ENCODE assay signal across 9 cellular contexts in the genomic region with DNA sequence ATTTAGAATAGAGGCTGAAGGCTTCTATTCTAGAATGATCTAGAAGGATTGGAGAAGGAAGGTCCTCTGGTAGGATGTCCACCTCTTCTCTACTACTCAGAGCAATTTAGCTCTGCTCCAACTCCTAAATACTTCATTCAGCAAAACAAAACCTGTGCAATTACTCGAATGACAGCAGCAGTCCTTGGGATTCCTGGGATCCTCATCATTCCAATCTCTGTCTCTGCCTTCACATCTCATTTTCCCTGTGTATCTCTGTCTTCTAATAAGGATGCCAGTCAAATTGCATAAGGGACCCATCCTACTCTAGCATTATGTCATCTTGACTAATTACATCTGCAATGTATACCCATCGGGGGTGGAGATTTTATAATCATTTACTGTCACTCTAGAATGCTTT.
"Had no signal": no experiment of that assay in that cellular context is flagged by ENCODE, and none has a peak within 500 bp of the region (broad histone marks: within the 10 kb centered on the region; RNA-seq: fewer than 3 reads in every experiment).

No MANE protein-coding gene starts in this region.

- H3K36me3 ChIP-seq: HAP-1 had no signal

- DNase-seq: GOT3, H7, HFFc6, KBM-7 had no signal

- H3K4me2 ChIP-seq: KMS-11 had no signal

- H3K27ac ChIP-seq: KMS-11 had no signal

- H3K36me3 Mint-ChIP-seq: IgD-negative memory B cell had no signal

- ATAC-seq: HCT116, HepG2 had no signal

- H3K4me3 Mint-ChIP-seq: HFFc6, IgD-negative memory B cell had no signal

- FAIRE-seq: HepG2 had no signal

- H3K4me3 ChIP-seq: HAP-1 had no signal

- H3K27ac Mint-ChIP-seq: HFFc6, IgD-negative memory B cell had no signal

- H3K9me3 Mint-ChIP-seq: HFFc6, IgD-negative memory B cell had no signal
